17 cellular contexts compared by ENCODE assay signal in the genomic region with DNA sequence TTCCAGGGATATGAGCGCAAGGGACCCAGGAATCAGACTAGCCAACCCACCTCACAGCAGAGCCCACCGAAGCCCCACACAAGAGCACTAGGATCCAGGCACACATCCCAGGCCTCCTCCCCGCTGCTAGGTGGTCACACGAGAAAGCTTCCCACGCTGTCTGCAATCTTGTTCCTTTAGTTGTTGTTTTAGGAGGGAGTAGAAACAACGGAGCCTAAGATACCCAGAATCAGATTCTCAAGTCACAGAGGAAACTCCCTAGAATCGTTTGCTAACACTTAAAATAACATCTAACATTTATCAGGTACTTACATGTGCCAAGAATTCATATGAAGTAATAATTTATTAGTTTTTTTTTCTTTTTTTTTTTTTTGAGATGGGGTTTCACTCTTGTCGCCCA. TPM values are rescaled to one million over a fixed set of nuclear protein-coding genes. Genes with fewer than 3 reads are reported as not detected.
A peak's percentile ranks its signal among the peaks of the same experiment; 100 is the strongest.
DNase-seq lines count a peak whose midpoint lies in the region; ATAC-seq, FAIRE-seq and TF ChIP-seq lines count a peak whose summit lies in the region.
"Had no signal": no experiment of that assay in that cellular context is flagged by ENCODE, and none has a peak within 500 bp of the region (broad histone marks: within the 10 kb centered on the region; RNA-seq: fewer than 3 reads in every experiment).

No MANE protein-coding gene starts in this region.

- no peak overlapping the region for H2BK12ac ChIP-seq in H1 (ENCODE audit: low read depth, low read length)

- no peak overlapping the region for H4K8ac ChIP-seq in H1 (ENCODE audit: extremely low read depth, insufficient read depth, low read length)

- TF ChIP-seq EP300 in H1 (IDR thresholded peaks at IDR 0.05; ENCODE audit: borderline replicate concordance in 1 of 2, low read depth in 2 of 2, low read length in 2 of 2): no peak

- ATAC-seq in right cardiac atrium (peak; percentile 47 to 86), Right ventricle myocardium inferior (no peak), HG03108 (IDR thresholded peaks at IDR 0.05; ENCODE audit: unreplicated experiment) (no peak)

- H3K9me3 ChIP-seq in right cardiac atrium (ENCODE audit: control insufficient read depth, low read length) (no peaks in the 10 kb centered on the region), H1 (ENCODE audit: insufficient read depth in 2 of 2, low read depth in 1 of 2, low read length in 1 of 2) (no peaks in the 10 kb centered on the region), neural progenitor cell (ENCODE audit: low read depth) (no peaks in the 10 kb centered on the region)

- no peaks in the 10 kb centered on the region for H3K79me2 ChIP-seq in H1 (ENCODE audit: control insufficient read depth in 1 of 2, insufficient read depth in 2 of 2, low read length in 2 of 2)
- H3K79me2 ChIP-seq in neural progenitor cell (ENCODE audit: low read depth): no peaks in the 10 kb centered on the region

- H3K27ac ChIP-seq in right cardiac atrium (ENCODE audit: low read length): no peak overlapping the region
- no peak overlapping the region for H3K27ac ChIP-seq in H1 (ENCODE audit: low read depth, low read length)
- no peak overlapping the region for H3K27ac ChIP-seq in neural progenitor cell
- H3K27ac ChIP-seq: BLaER1 treated with 17β-estradiol and CSF1 and Interleukin-3, amounts not matched to agents 10 nM and 100 nM had no signal

- no peak overlapping the region for H2BK5ac ChIP-seq in H1 (ENCODE audit: low read depth, low read length)

- intact Hi-C loops in right cardiac atrium (cut with DNase I): no loop called here
- intact Hi-C loops in Right ventricle myocardium inferior (cut with DNase I): no loop called here

- no peak for TF ChIP-seq POLR2A in H1 (IDR thresholded peaks at IDR 0.05; ENCODE audit: control extremely low read depth in 1 of 2, low read depth in 2 of 2, low read length in 2 of 2)

- H3K18ac ChIP-seq in H1 (ENCODE audit: extremely low read depth, low read length): no peak overlapping the region

- no peak overlapping the region for H2AK5ac ChIP-seq in H1 (ENCODE audit: low read depth, low read length)

- TF ChIP-seq CTCF in H1 (IDR thresholded peaks at IDR 0.05; ENCODE audit: control extremely low read depth in 1 of 3, insufficient read depth in 1 of 3, low read depth in 1 of 3, low read length in 3 of 3) (no peak), neural progenitor cell (IDR thresholded peaks at IDR 0.05) (no peak)

- peaks cover 8% of the 10 kb centered on the region for H3K4me1 Mint-ChIP-seq in neural progenitor cell

- no peak for TF ChIP-seq RAD21 in H1 (IDR thresholded peaks at IDR 0.05 in 1 of 2, conservative IDR thresholded peaks at IDR 0.05 in 1 of 2; ENCODE audit: low read depth in 2 of 2, low read length in 2 of 2)

- no peaks in the 10 kb centered on the region for H3K9me3 Mint-ChIP-seq in neural progenitor cell
- H3K9me3 Mint-ChIP-seq: CD4-positive, CD25-positive, alpha-beta regulatory T cell had no signal

- no peak overlapping the region for H2BK20ac ChIP-seq in H1 (ENCODE audit: low read length)

- no peak for FAIRE-seq in H1 (lab: Jason Lieb, UNC)
- FAIRE-seq: GM12892, H54 had no signal

- H3K4me2 ChIP-seq in H1 (ENCODE audit: insufficient read depth in 1 of 2, low read depth in 2 of 2, low read length in 2 of 2) (no peak overlapping the region), neural progenitor cell (no peak overlapping the region)
- H3K4me2 ChIP-seq: BLaER1 treated with 17β-estradiol and CSF1 and Interleukin-3, amounts not matched to agents 10 nM and 100 nM had no signal

- H3K27me3 Mint-ChIP-seq in neural progenitor cell (ENCODE audit: insufficient read depth, low read depth): peaks cover 2% of the 10 kb centered on the region

- H3K4me3 Mint-ChIP-seq in neural progenitor cell: peak overlapping the region; percentile 8
- H3K4me3 Mint-ChIP-seq: CD4-positive, CD25-positive, alpha-beta regulatory T cell had no signal

- H3K4me1 ChIP-seq in right cardiac atrium (ENCODE audit: control insufficient read depth, insufficient read depth, low read length): no peaks in the 10 kb centered on the region
- H3K4me1 ChIP-seq in H1 (replicated peaks in 1 of 4; ENCODE audit: control insufficient read depth in 3 of 4, insufficient read depth in 4 of 4, low read length in 3 of 4): no peaks in the 10 kb centered on the region; a peak in 1 of 7 replicates
- H3K4me1 ChIP-seq in neural progenitor cell: no peaks in the 10 kb centered on the region

- no peak overlapping the region for H3K9ac ChIP-seq in H1 (replicated peaks in 1 of 4; ENCODE audit: extremely low read depth in 1 of 4, low read depth in 3 of 4, low read length in 3 of 4)
- H3K9ac ChIP-seq in neural progenitor cell: no peak overlapping the region
- H3K9ac ChIP-seq: BLaER1 treated with 17β-estradiol and CSF1 and Interleukin-3, amounts not matched to agents 10 nM and 100 nM had no signal

- H2AFZ ChIP-seq in H1 (ENCODE audit: low read length): 0 out of 2 replicates have a peak overlapping the region, but pooled peaks have one; percentile 20
- H2AFZ ChIP-seq in neural progenitor cell (replicated peaks): no peak overlapping the region

- H3K4ac ChIP-seq in H1 (replicated peaks; ENCODE audit: insufficient read length, low read depth, low read length): no peak overlapping the region

- H3K27me3 ChIP-seq in right cardiac atrium (ENCODE audit: control insufficient read depth, insufficient read depth) (peaks cover 2% of the 10 kb centered on the region), H1 (replicated peaks in 1 of 4; ENCODE audit: control insufficient read depth in 3 of 4, extremely low read depth in 1 of 4, insufficient read depth in 3 of 4, low read length in 3 of 4) (no peaks in the 10 kb centered on the region), neural progenitor cell (no peaks in the 10 kb centered on the region)
- H3K27me3 ChIP-seq: BLaER1 treated with 17β-estradiol and CSF1 and Interleukin-3, amounts not matched to agents 10 nM and 100 nM had no signal

- H4K20me1 ChIP-seq in H1 (replicated peaks in 1 of 2; ENCODE audit: control insufficient read depth in 1 of 2, insufficient read depth in 2 of 2, low read length in 2 of 2) (peaks cover 0 to 2% of the 10 kb centered on the region in 2 experiments), neural progenitor cell (ENCODE audit: low read depth) (no peaks in the 10 kb centered on the region)
- H4K20me1 ChIP-seq: BLaER1 treated with 17β-estradiol and CSF1 and Interleukin-3, amounts not matched to agents 10 nM and 100 nM had no signal

- WGBS in right cardiac atrium: 59% methylated on average over 8 of the region's 8 CpGs
- WGBS in H1 (ENCODE audit: extremely low coverage in 1 of 2, insufficient coverage in 1 of 2, insufficient read length in 1 of 2, insufficient replicate concordance in 2 of 2, low coverage in 1 of 2, low lambda C conversion rate in 2 of 2, missing lambda C conversion rate in 1 of 2), 2 experiments: 93% methylated on average over 7 of the region's 8 CpGs; no CpG with 5 or more reads in 1 of the 2 experiments

- no peak overlapping the region for H2BK15ac ChIP-seq in H1 (ENCODE audit: low read length)

- no peak overlapping the region for H2BK120ac ChIP-seq in H1 (replicated peaks; ENCODE audit: low read depth, low read length)

- H3K23ac ChIP-seq in H1 (ENCODE audit: insufficient read length): no peak overlapping the region

- H3K56ac ChIP-seq in H1 (replicated peaks; ENCODE audit: insufficient read length, low read depth, low read length): no peak overlapping the region

- no peaks in the 10 kb centered on the region for H3F3A ChIP-seq in neural progenitor cell (ENCODE audit: low read depth)

- H3K14ac ChIP-seq in H1 (ENCODE audit: insufficient read length): no peak overlapping the region

- CTCF ChIA-PET in H1 (lab: Charles Lee; ENCODE audit: partially characterized antibody): no interaction called here

- no peaks in the 10 kb centered on the region; the same call in 1 of the 2 replicates for H3K23me2 ChIP-seq in H1 (ENCODE audit: low read depth, low read length)

- no peak overlapping the region for H3K4me3 ChIP-seq in right cardiac atrium (ENCODE audit: low read length)
- H3K4me3 ChIP-seq in H1 (ENCODE audit: extremely low read depth in 1 of 4, insufficient read depth in 2 of 4, low read depth in 3 of 4, low read length in 4 of 4): no peak overlapping the region
- no peak overlapping the region for H3K4me3 ChIP-seq in neural progenitor cell
- H3K4me3 ChIP-seq: BLaER1 treated with 17β-estradiol and CSF1 and Interleukin-3, amounts not matched to agents 10 nM and 100 nM; K562 had no signal

- H3K27ac Mint-ChIP-seq in neural progenitor cell: no peak overlapping the region

- no peaks in the 10 kb centered on the region for H3K36me3 Mint-ChIP-seq in neural progenitor cell
- H3K36me3 Mint-ChIP-seq: CD4-positive, CD25-positive, alpha-beta regulatory T cell had no signal

- no peak overlapping the region for H4K5ac ChIP-seq in H1 (ENCODE audit: insufficient read length, low read depth, low read length)

- H4K91ac ChIP-seq in H1 (replicated peaks; ENCODE audit: insufficient read length, low read length): no peak overlapping the region

- POLR2A ChIA-PET in H1 (lab: Charles Lee; ENCODE audit: partially characterized antibody): interaction anchor here (1.0 kb wide), 1 partner anchor 10 kb away, joined by 4 read pairs; a partner anchor contains a TSS

- DNase-seq in right cardiac atrium: no peak
- DNase-seq in Right ventricle myocardium inferior (ENCODE audit: missing footprints): no peak
- DNase-seq in H1 (ENCODE audit: low read depth in 1 of 2, low spot score in 2 of 2): no peak
- no peak for DNase-seq in neural progenitor cell (ENCODE audit: low spot score)
- DNase-seq in NCI-H526 (lab: John Stamatoyannopoulos, UW): no peak
- no peak for DNase-seq in SHP77 treated with DMSO at 0.1 percent for 48 hours (lab: John Stamatoyannopoulos, UW)
- DNase-seq: ACHN; Calu3; CD4-positive, CD25-positive, alpha-beta regulatory T cell; DMS 273 treated with DMSO at 0.1 percent for 48 hours; DMS79 treated with DMSO at 0.1 percent for 48 hours; GDM1 had no signal

- H3K36me3 ChIP-seq in H1 (ENCODE audit: control insufficient read depth in 2 of 4, insufficient read depth in 4 of 4, low read length in 3 of 4): no peaks in the 10 kb centered on the region
- H3K36me3 ChIP-seq in neural progenitor cell: no peaks in the 10 kb centered on the region
- H3K36me3 ChIP-seq: BLaER1 treated with 17β-estradiol and CSF1 and Interleukin-3, amounts not matched to agents 10 nM and 100 nM had no signal

- H3K79me1 ChIP-seq in H1 (ENCODE audit: low read depth, low read length): no peaks in the 10 kb centered on the region

RNA-seq across cellular contexts. Expression of a gene that starts 9.8 kb away (rescaled TPM):
- total RNA-seq in right cardiac atrium (10 to 100 TPM; 37.4 to 53.5 (median 41.6) TPM), Right ventricle myocardium inferior (31.7 TPM), neural progenitor cell (ENCODE audit: low replicate concordance) (158 and 203 TPM in 2 replicates)
- polyA plus RNA-seq in right cardiac atrium (19.9 TPM), H1 (2011; rRNA removed) (38.8 and 66.2 TPM in 2 replicates)
- 82.9 and 84.6 TPM in 2 replicates for total RNA-seq in H1 (2021; fragmentation: NEBNext Ultra II Directional; extraction: Animal tissue kit (Norgen Biotek cat#: 25700))
- polyA plus RNA-seq in H1 (2011; cell fraction: cytosol; rRNA removed): 62.4 TPM
- polyA plus RNA-seq in H1 (2011; cell fraction: nucleus; rRNA removed): 19.6 TPM
- polyA plus RNA-seq in H1 (2012, experiment 1 of 2): 46.7 to 77.6 TPM (median 53.6 TPM) in 4 replicates
- 16.2 TPM for polyA plus RNA-seq in H1 (2012, experiment 2 of 2)
- 42.8 TPM for polyA plus RNA-seq in H1 (2013, experiment 1 of 2)
- polyA plus RNA-seq in H1 (2013, experiment 2 of 2): 44.0 TPM
- 47.6 and 59.7 TPM in 2 replicates for polyA minus RNA-seq in H1 (2011; rRNA and poly(A)+ RNA removed)
- polyA minus RNA-seq in H1 (2011; cell fraction: cytosol; rRNA and poly(A)+ RNA removed): 70.9 TPM
- polyA minus RNA-seq in H1 (2011; cell fraction: nucleus; rRNA and poly(A)+ RNA removed): 85.2 TPM

Comparison
In these comparisons a context has a peak if more than half of its experiments do, and no peak if none do; other contexts are left out.
1. ATAC-seq: peak in right cardiac atrium (2 of 2); none in Right ventricle myocardium inferior (single experiment) and HG03108 (single experiment).